ENCODE assay signal across 8 cellular contexts in genomic region chr7:33109758-33110238, GRCh38. TPM values are rescaled to one million over a fixed set of nuclear protein-coding genes. Genes with fewer than 3 reads are reported as not detected.
DNase-seq lines count a peak whose midpoint lies in the region; ATAC-seq and TF ChIP-seq lines count a peak whose summit lies in the region.

No MANE protein-coding gene starts in this region.

- no peak overlapping the region for H2BK12ac ChIP-seq in neuronal stem cell (ENCODE audit: low read length)

- peak overlapping the region; percentile 97 for H2AFZ ChIP-seq in neuronal stem cell (ENCODE audit: low read length)

- TF ChIP-seq CTCF in heart right ventricle (IDR thresholded peaks at IDR 0.05) (no peak), RWPE2 (IDR thresholded peaks at IDR 0.05; ENCODE audit: poor library complexity, severe bottlenecking) (no peak)

- H2AK5ac ChIP-seq in neuronal stem cell (ENCODE audit: low read depth, low read length), result no peak overlapping the region

- no peak overlapping the region for H2BK15ac ChIP-seq in neuronal stem cell (ENCODE audit: low read length)

- H3K4me1 ChIP-seq in heart right ventricle (peaks cover 12 to 48% (median 43%) of the 10 kb centered on the region in 9 donors), RWPE2 (ENCODE audit: insufficient read depth, poor library complexity, severe bottlenecking) (peaks cover 8% of the 10 kb centered on the region), neuronal stem cell (ENCODE audit: control insufficient read depth in 2 of 2, insufficient read depth in 1 of 2, low read depth in 1 of 2, low read length in 2 of 2) (peaks cover 0 to 5% of the 10 kb centered on the region in 2 donors)

- H3K23ac ChIP-seq in neuronal stem cell (ENCODE audit: low read depth, low read length, poor library complexity), result no peak overlapping the region

- ATAC-seq in heart right ventricle (no peak), left cardiac atrium (no peak), RWPE2 (ENCODE audit: low read depth) (0 out of 3 replicates have a peak, but pooled peaks have one; percentile 17), HG03432 (IDR thresholded peaks at IDR 0.05; ENCODE audit: unreplicated experiment) (no peak)

- DNase-seq in heart right ventricle, result no peak
- DNase-seq in left cardiac atrium, result no peak
- DNase-seq in RWPE2 (ENCODE audit: low spot score), result no peak
- DNase-seq in epithelial cell of prostate (ENCODE audit: low read depth, low spot score), result no peak
- DNase-seq in neuronal stem cell (ENCODE audit: low spot score), result no peak
- DNase-seq in SKM-1 treated with dmso at 0.1 percent for 144 hours (lab: John Stamatoyannopoulos, UW; ENCODE audit: unreplicated experiment), result no peak
- no peak for DNase-seq in effector CD4-positive, alpha-beta T cell

- H3K27me3 ChIP-seq in heart right ventricle, result peaks cover 0 to 9% (median 0%) of the 10 kb centered on the region in 7 donors
- H3K27me3 ChIP-seq in RWPE2 (ENCODE audit: insufficient read depth, poor library complexity, severe bottlenecking), result no peaks in the 10 kb centered on the region
- H3K27me3 ChIP-seq in neuronal stem cell (ENCODE audit: control insufficient read depth in 3 of 3, insufficient read depth in 3 of 3, low read depth in 1 of 3, low read length in 3 of 3), result peaks cover 0 to 32% (median 0%) of the 10 kb centered on the region in 3 experiments

- H2BK5ac ChIP-seq in neuronal stem cell (ENCODE audit: low read length), result no peak overlapping the region

- H3K9ac ChIP-seq in neuronal stem cell (ENCODE audit: low read depth, low read length, poor library complexity), result no peak overlapping the region

- H3K36me3 ChIP-seq in heart right ventricle (no peaks in the 10 kb centered on the region), RWPE2 (ENCODE audit: low read depth) (peaks cover 2% of the 10 kb centered on the region; the same call in 1 of the 2 replicates), neuronal stem cell (replicated peaks in 1 of 2; ENCODE audit: control insufficient read depth in 2 of 2, insufficient read depth in 2 of 2, low read length in 2 of 2) (peaks cover 0 to 9% of the 10 kb centered on the region in 2 donors)

- H3K4me2 ChIP-seq in neuronal stem cell (ENCODE audit: insufficient read depth, low read length, poor library complexity, severe bottlenecking), result peak overlapping the region; percentile 48

- no peak overlapping the region for H3K18ac ChIP-seq in neuronal stem cell (ENCODE audit: low read length)

- H2BK120ac ChIP-seq in neuronal stem cell (ENCODE audit: low read depth, low read length), result no peak overlapping the region

- no peak overlapping the region for H4K91ac ChIP-seq in neuronal stem cell (ENCODE audit: low read depth, low read length, poor library complexity)

- H3K14ac ChIP-seq in neuronal stem cell (ENCODE audit: low read length), result no peak overlapping the region

- peaks cover 4% of the 10 kb centered on the region for H3K79me1 ChIP-seq in neuronal stem cell (ENCODE audit: low read depth, low read length)

- H3K4me3 ChIP-seq in heart right ventricle, result peak overlapping the region; percentile 84 to 99 (median 98)
- H3K4me3 ChIP-seq in RWPE2 (ENCODE audit: severe bottlenecking), result peak overlapping the region; percentile 99
- peak overlapping the region; percentile 51 to 92 for H3K4me3 ChIP-seq in neuronal stem cell (ENCODE audit: low read length in 2 of 2)

- intact Hi-C loops in heart right ventricle (cut with DNase I), result loop anchor here in 6 of 10 donors (2.0 to 10.0 kb wide), 11 partner anchors 47 to 415 kb away; partner anchors contain the start of gene NT5C3A (in 2 of the 6)
- intact Hi-C loops in left cardiac atrium (cut with DNase I), result loop anchor here in 1 of 2 donors (10.0 kb wide), 1 partner anchor 335 kb away; no protein-coding TSS in a partner anchor

- H4K8ac ChIP-seq in neuronal stem cell (ENCODE audit: low read depth, low read length), result no peak overlapping the region

- no peak overlapping the region for H3K4ac ChIP-seq in neuronal stem cell (ENCODE audit: low read length)

- H3K27ac ChIP-seq in heart right ventricle (peak overlapping the region in 4 of 10 donors; percentile 64 to 94 (median 90)), RWPE2 (ENCODE audit: poor library complexity, severe bottlenecking) (peak overlapping the region; percentile 47), epithelial cell of prostate (peak overlapping the region; percentile 62), neuronal stem cell (replicated peaks; ENCODE audit: low read length) (no peak overlapping the region)

- 20 to 24% methylated on average over 11 of the region's 11 CpGs for WGBS in heart right ventricle, 2 donors
- WGBS in neuronal stem cell (ENCODE audit: extremely low coverage in 2 of 2, insufficient read length in 2 of 2, insufficient replicate concordance in 1 of 2), 2 donors, result no CpG with 5 or more reads among the region's 11 CpGs

- no peaks in the 10 kb centered on the region for H3K9me3 ChIP-seq in heart right ventricle
- no peaks in the 10 kb centered on the region for H3K9me3 ChIP-seq in RWPE2 (ENCODE audit: severe bottlenecking)
- H3K9me3 ChIP-seq in neuronal stem cell (replicated peaks in 1 of 2; ENCODE audit: control insufficient read depth in 2 of 2, insufficient read depth in 1 of 2, low read depth in 1 of 2, low read length in 2 of 2), result no peaks in the 10 kb centered on the region

RNA-seq across cellular contexts. Expression of gene RP9, which starts 0.6 kb away (rescaled TPM):
- total RNA-seq in heart right ventricle (10 to 100 TPM; 12.9 to 21.5 (median 18.8) TPM), left cardiac atrium (10 to 100 TPM; 15.2 to 16.6 TPM)
- 10 to 100 TPM; 20.8 to 43.4 TPM for polyA plus RNA-seq in heart right ventricle
- polyA plus RNA-seq in neuronal stem cell (2013, experiment 1 of 2), result 34.9 TPM
- polyA plus RNA-seq in neuronal stem cell (2013, experiment 2 of 2), result 34.5 TPM

RNA-seq across cellular contexts. Expression of gene BBS9, which starts 19.6 kb away (rescaled TPM):
- total RNA-seq in heart right ventricle (10 to 100 TPM in 6 of 10 donors, 1 to 10 TPM in 4; 7.7 to 44.0 (median 10.5) TPM), left cardiac atrium (10 to 100 TPM in 1 of 2 donors, 1 to 10 TPM in 1; 9.6 to 14.1 TPM)
- polyA plus RNA-seq in heart right ventricle, result 1 to 10 TPM; 4.1 to 5.5 TPM
- 28.8 TPM for polyA plus RNA-seq in neuronal stem cell (2013, experiment 1 of 2)
- 29.6 TPM for polyA plus RNA-seq in neuronal stem cell (2013, experiment 2 of 2)

RNA-seq across cellular contexts. Expression of gene NT5C3A, which starts 47.2 kb away (rescaled TPM):
- total RNA-seq in heart right ventricle, result 10 to 100 TPM; 17.0 to 32.6 (median 19.6) TPM
- polyA plus RNA-seq in heart right ventricle, result 10 to 100 TPM; 11.6 to 18.2 TPM
- total RNA-seq in left cardiac atrium, result 10 to 100 TPM; 20.1 to 21.2 TPM
- polyA plus RNA-seq in neuronal stem cell (2013, experiment 1 of 2), result 34.4 TPM
- polyA plus RNA-seq in neuronal stem cell (2013, experiment 2 of 2), result 35.9 TPM
